Comparison of ENCODE assay signal across 10 cellular contexts in the genomic region with DNA sequence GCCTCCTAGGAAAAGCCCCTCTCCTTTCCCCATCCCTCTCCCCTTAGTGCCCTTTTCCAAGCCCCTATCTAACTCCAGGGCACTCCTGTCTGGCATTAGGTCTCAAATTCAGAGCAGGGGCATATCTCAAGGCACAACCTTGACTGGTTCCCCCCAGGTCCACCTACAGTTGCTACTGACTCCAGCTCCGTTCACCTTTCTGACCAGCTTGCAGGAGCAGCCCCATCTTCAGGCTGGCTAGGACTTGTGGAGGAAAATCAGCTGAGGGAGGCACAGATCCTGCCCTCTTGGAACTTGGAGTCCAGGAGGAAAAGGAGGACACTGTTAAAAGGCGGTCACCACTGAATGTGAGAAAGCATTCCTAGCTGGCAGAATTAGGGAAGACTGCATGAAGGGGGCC.
DNase-seq lines count a peak whose midpoint lies in the region; ATAC-seq and TF ChIP-seq lines count a peak whose summit lies in the region.
"Had no signal": no experiment of that assay in that cellular context is flagged by ENCODE, and none has a peak within 500 bp of the region (broad histone marks: within the 10 kb centered on the region; RNA-seq: fewer than 3 reads in every experiment).

No MANE protein-coding gene starts in this region.

- H3K18ac ChIP-seq in trophoblast cell (ENCODE audit: low read length): peak overlapping the region; percentile 9

- H2AFZ ChIP-seq in fibroblast of lung (ENCODE audit: low read length) (no peak overlapping the region), trophoblast cell (ENCODE audit: insufficient read depth, low read length, poor library complexity) (no peak overlapping the region)

- H4K20me1 ChIP-seq in fibroblast of lung (ENCODE audit: control insufficient read depth, extremely low read depth, insufficient read depth, low read length): no peaks in the 10 kb centered on the region

- H3K27ac ChIP-seq in heart left ventricle (peak overlapping the region; percentile 42 to 93 (median 76)), fibroblast of lung (ENCODE audit: insufficient read depth, low read length) (peak overlapping the region; percentile 98), trophoblast cell (ENCODE audit: low read depth, low read length) (no peak overlapping the region), uterus (peak overlapping the region; percentile 75 to 83)

- H2BK12ac ChIP-seq in trophoblast cell (ENCODE audit: low read length): peak overlapping the region; percentile 37

- no peak overlapping the region for H3K23ac ChIP-seq in trophoblast cell (ENCODE audit: low read length)

- H4K12ac ChIP-seq in trophoblast cell (ENCODE audit: low read depth, low read length): no peak overlapping the region

- H3K14ac ChIP-seq in trophoblast cell (ENCODE audit: low read length): peak overlapping the region; percentile 11

- no peak for TF ChIP-seq POLR2A in heart left ventricle (IDR thresholded peaks at IDR 0.05)
- TF ChIP-seq POLR2A in uterus (IDR thresholded peaks at IDR 0.05): no peak

- ATAC-seq in heart left ventricle (no peak), left ventricle myocardium superior (no peak), GM21515 (IDR thresholded peaks at IDR 0.05; ENCODE audit: unreplicated experiment) (no peak)

- H3K79me2 ChIP-seq in fibroblast of lung (ENCODE audit: control insufficient read depth, insufficient read depth, low read length) (no peaks in the 10 kb centered on the region), trophoblast cell (ENCODE audit: control insufficient read depth, insufficient read depth, low read length, poor library complexity) (no peaks in the 10 kb centered on the region)

- H3K4me3 ChIP-seq in heart left ventricle (no peak overlapping the region), fibroblast of lung (replicated peaks in 1 of 4; ENCODE audit: control extremely low read depth in 1 of 4, insufficient read depth in 1 of 4, low read depth in 3 of 4, low read length in 4 of 4) (no peak overlapping the region), trophoblast cell (ENCODE audit: low read depth, low read length) (no peak overlapping the region), uterus (no peak overlapping the region), BE2C (ENCODE audit: low read depth, low read length) (no peak overlapping the region)

- peaks cover 10% of the 10 kb centered on the region for H3K79me1 ChIP-seq in trophoblast cell (ENCODE audit: low read length)

- peak overlapping the region; percentile 29 for H2BK120ac ChIP-seq in trophoblast cell (ENCODE audit: insufficient read depth, low read length, poor library complexity)

- no peak overlapping the region for H3K4me2 ChIP-seq in fibroblast of lung (ENCODE audit: extremely low read depth, insufficient read depth, low read length)
- no peak overlapping the region for H3K4me2 ChIP-seq in trophoblast cell (ENCODE audit: low read length)

- intact Hi-C loops in heart left ventricle (cut with DNase I) (loop anchor here in 6 of 10 donors (5.0 to 10.0 kb wide), 6 partner anchors 38 to 153 kb away; a partner anchor contains a TSS), left ventricle myocardium superior (cut with micrococcal nuclease) (no loop called here), uterus (cut with DNase I; ENCODE audit: low total_unique reads) (no loop called here)

- 86 to 100% (median 98%) methylated on average over 2 of the region's 2 CpGs for WGBS in heart left ventricle, 4 donors
- WGBS in trophoblast cell (ENCODE audit: extremely low coverage, insufficient coverage, insufficient read length): no CpG with 5 or more reads among the region's 2 CpGs

- H3K27me3 ChIP-seq in heart left ventricle (no peaks in the 10 kb centered on the region), fibroblast of lung (ENCODE audit: control insufficient read depth, insufficient read depth, low read length) (no peaks in the 10 kb centered on the region), trophoblast cell (ENCODE audit: insufficient read depth, low read length) (no peaks in the 10 kb centered on the region), uterus (no peaks in the 10 kb centered on the region), BE2C (no peaks in the 10 kb centered on the region)

- H3K9ac ChIP-seq in fibroblast of lung (ENCODE audit: insufficient read depth, low read length) (no peak overlapping the region), trophoblast cell (ENCODE audit: low read length) (no peak overlapping the region)

- H3K4me1 ChIP-seq in heart left ventricle (peaks cover 12 to 86% (median 62%) of the 10 kb centered on the region in 12 donors), fibroblast of lung (ENCODE audit: control insufficient read depth, extremely low read depth, insufficient read depth, low read length) (peaks cover 54% of the 10 kb centered on the region), trophoblast cell (ENCODE audit: control insufficient read depth in 1 of 2, insufficient read depth in 2 of 2, low read length in 2 of 2) (peaks cover 23 to 24% of the 10 kb centered on the region in 2 experiments), uterus (peaks cover 18 to 32% of the 10 kb centered on the region in 2 donors), BE2C (peaks cover 34% of the 10 kb centered on the region)

- H3K4ac ChIP-seq in trophoblast cell (ENCODE audit: low read depth, low read length): no peak overlapping the region

- no peak for DNase-seq in heart left ventricle
- DNase-seq in left ventricle myocardium superior: no peak
- no peak for DNase-seq in fibroblast of lung (ENCODE audit: low read depth in 2 of 2)
- no peak for DNase-seq in trophoblast cell
- no peak for DNase-seq in uterus
- no peak for DNase-seq in retina
- no peak for DNase-seq in BE2C
- DNase-seq: activated B cell treated with CpG ODN at 0.5 μM for 24 hours, NCI-H2029 had no signal

- no peak for TF ChIP-seq CTCF in heart left ventricle (IDR thresholded peaks at IDR 0.05)
- TF ChIP-seq CTCF in fibroblast of lung (conservative IDR thresholded peaks at IDR 0.05 in 1 of 2, IDR thresholded peaks at IDR 0.05 in 1 of 2; ENCODE audit: low read depth in 1 of 2, low read length in 2 of 2): no peak
- TF ChIP-seq CTCF in uterus (IDR thresholded peaks at IDR 0.05): no peak
- no peak for TF ChIP-seq CTCF in BE2C (IDR thresholded peaks at IDR 0.05; ENCODE audit: low read depth, low read length)

- H4K8ac ChIP-seq in trophoblast cell (ENCODE audit: low read depth, low read length): peak overlapping the region; percentile 3

- peak overlapping the region; percentile 15 for H4K91ac ChIP-seq in trophoblast cell (ENCODE audit: low read depth, low read length)

- H2BK5ac ChIP-seq in trophoblast cell (ENCODE audit: low read depth, low read length, poor library complexity): no peak overlapping the region

- H3K9me3 ChIP-seq in heart left ventricle (no peaks in the 10 kb centered on the region), fibroblast of lung (ENCODE audit: control insufficient read depth, insufficient read depth, low read depth, low read length) (no peaks in the 10 kb centered on the region), trophoblast cell (ENCODE audit: insufficient read depth, low read depth, low read length) (peaks cover 2% of the 10 kb centered on the region), uterus (no peaks in the 10 kb centered on the region), BE2C (no peaks in the 10 kb centered on the region)

- H2AK5ac ChIP-seq in trophoblast cell (ENCODE audit: low read length): peak overlapping the region; percentile 18

- H3K36me3 ChIP-seq in heart left ventricle: no peaks in the 10 kb centered on the region
- H3K36me3 ChIP-seq in fibroblast of lung (ENCODE audit: control insufficient read depth, insufficient read depth, low read length): no peaks in the 10 kb centered on the region
- H3K36me3 ChIP-seq in trophoblast cell (ENCODE audit: control insufficient read depth in 1 of 2, insufficient read depth in 2 of 2, low read length in 2 of 2): no peaks in the 10 kb centered on the region
- no peaks in the 10 kb centered on the region for H3K36me3 ChIP-seq in uterus
- H3K36me3 ChIP-seq in BE2C: no peaks in the 10 kb centered on the region

Comparison
In these comparisons a context has a peak if more than half of its experiments do, and no peak if none do; other contexts are left out.
1. intact Hi-C loops: an anchor here in heart left ventricle (5.0 to 10.0 kb wide); none called in left ventricle myocardium superior and uterus.